In genomic region chr6:5905431-5906339, GRCh38 we compare ENCODE assay signal across 9 cellular contexts.
DNase-seq lines count a peak whose midpoint lies in the region; ATAC-seq, FAIRE-seq and TF ChIP-seq lines count a peak whose summit lies in the region.
"Had no signal": no experiment of that assay in that cellular context is flagged by ENCODE, and none has a peak within 500 bp of the region (broad histone marks: within the 10 kb centered on the region; RNA-seq: fewer than 3 reads in every experiment).

No MANE protein-coding gene starts in this region.

- H4K20me1 ChIP-seq in astrocyte (ENCODE audit: insufficient read depth, low read length) = no peaks in the 10 kb centered on the region

- H3K4me3 ChIP-seq in astrocyte (ENCODE audit: insufficient read depth, low read depth, low read length) = no peak overlapping the region
- no peak overlapping the region for H3K4me3 ChIP-seq in left ventricle myocardium inferior
- no peak overlapping the region for H3K4me3 ChIP-seq in stomach
- no peak overlapping the region for H3K4me3 ChIP-seq in HAP-1

- H3K79me2 ChIP-seq in astrocyte (ENCODE audit: insufficient read depth, low read length) = no peaks in the 10 kb centered on the region

- H3K4me3 Mint-ChIP-seq in astrocyte (ENCODE audit: unreplicated experiment) = no peak overlapping the region
- H3K4me3 Mint-ChIP-seq in endothelial cell (ENCODE audit: unreplicated experiment) = no peak overlapping the region

- no peaks in the 10 kb centered on the region for H3K9me3 Mint-ChIP-seq in astrocyte (ENCODE audit: unreplicated experiment)
- H3K9me3 Mint-ChIP-seq in endothelial cell (ENCODE audit: unreplicated experiment) = no peaks in the 10 kb centered on the region

- H3K9me3 ChIP-seq in astrocyte (ENCODE audit: insufficient read depth, low read depth, low read length) (no peaks in the 10 kb centered on the region), left ventricle myocardium inferior (replicated peaks) (no peaks in the 10 kb centered on the region), stomach (no peaks in the 10 kb centered on the region), HAP-1 (no peaks in the 10 kb centered on the region)

- WGBS in stomach, 5 donors = 68 to 77% (median 70%) methylated on average over 17 to 18 of the region's 18 CpGs

- H3K27me3 Mint-ChIP-seq in astrocyte (ENCODE audit: low read depth, unreplicated experiment) = no peaks in the 10 kb centered on the region
- H3K27me3 Mint-ChIP-seq in endothelial cell (ENCODE audit: unreplicated experiment) = no peaks in the 10 kb centered on the region

- no peaks in the 10 kb centered on the region for H3K36me3 ChIP-seq in astrocyte (ENCODE audit: insufficient read depth, low read length)
- H3K36me3 ChIP-seq in left ventricle myocardium inferior = no peaks in the 10 kb centered on the region
- no peaks in the 10 kb centered on the region for H3K36me3 ChIP-seq in stomach
- H3K36me3 ChIP-seq in HAP-1 (replicated peaks) = no peaks in the 10 kb centered on the region

- in situ Hi-C loops in HAP-1 (cut with MboI; ENCODE audit: low sequenced_read_pairs) = no loop called here

- H3K27ac Mint-ChIP-seq in astrocyte (ENCODE audit: unreplicated experiment) (peak overlapping the region; percentile 75), endothelial cell (ENCODE audit: unreplicated experiment) (no peak overlapping the region)

- TF ChIP-seq POLR2A in H54 (IDR thresholded peaks at IDR 0.05; ENCODE audit: low read depth, low read length) = no peak
- no peak for TF ChIP-seq POLR2A in stomach (IDR thresholded peaks at IDR 0.05)

- H3K27ac ChIP-seq in astrocyte (ENCODE audit: low read depth, low read length) (peak overlapping the region; percentile 37), left ventricle myocardium inferior (replicated peaks) (no peak overlapping the region), stomach (peak overlapping the region in 3 of 5 donors; percentile 8 to 63 (median 59))
- H3K27ac ChIP-seq: VCaP had no signal

- no peak for ATAC-seq in GM18511 (IDR thresholded peaks at IDR 0.05; ENCODE audit: unreplicated experiment)

- peak overlapping the region; percentile 2 for H3K9ac ChIP-seq in astrocyte (ENCODE audit: low read length)

- FAIRE-seq in H54 (lab: Jason Lieb, UNC) (no peak), astrocyte (lab: Jason Lieb, UNC) (peak; percentile 97)

- intact Hi-C loops in left ventricle myocardium inferior (cut with micrococcal nuclease) = no loop called here
- intact Hi-C loops in stomach (cut with DNase I; ENCODE audit: low total_unique reads) = no loop called here

- no peak for TF ChIP-seq CTCF in astrocyte (IDR thresholded peaks at IDR 0.05; ENCODE audit: insufficient read depth, low read depth, low read length)
- no peak for TF ChIP-seq CTCF in left ventricle myocardium inferior (IDR thresholded peaks at IDR 0.05; ENCODE audit: borderline replicate concordance)
- no peak for TF ChIP-seq CTCF in stomach (IDR thresholded peaks at IDR 0.05)
- TF ChIP-seq CTCF in endothelial cell (IDR thresholded peaks at IDR 0.05; ENCODE audit: unreplicated experiment) = no peak

- H3K4me1 Mint-ChIP-seq in astrocyte (ENCODE audit: low read depth, unreplicated experiment) (peaks cover 3% of the 10 kb centered on the region), endothelial cell (ENCODE audit: unreplicated experiment) (no peaks in the 10 kb centered on the region)

- DNase-seq in H54 (ENCODE audit: insufficient read length, low spot score) = peak; percentile 15
- DNase-seq in astrocyte (ENCODE audit: low read depth) = peak; percentile 94
- DNase-seq in left ventricle myocardium inferior = peak; percentile 80
- peak; percentile 36 for DNase-seq in stomach
- DNase-seq in endothelial cell (ENCODE audit: low spot score) = no peak
- DNase-seq in KG1 (lab: John Stamatoyannopoulos, UW) = no peak
- no peak for DNase-seq in HAP-1 (ENCODE audit: low spot score in 2 of 2)

- H3K4me1 ChIP-seq in astrocyte (ENCODE audit: insufficient read depth, low read length) (peaks cover 12% of the 10 kb centered on the region), left ventricle myocardium inferior (peaks cover 20% of the 10 kb centered on the region), stomach (peaks cover 0 to 12% (median 5%) of the 10 kb centered on the region in 4 donors), HAP-1 (no peaks in the 10 kb centered on the region)

- H3K36me3 Mint-ChIP-seq in astrocyte (ENCODE audit: low read depth, unreplicated experiment) = no peaks in the 10 kb centered on the region
- H3K36me3 Mint-ChIP-seq in endothelial cell (ENCODE audit: low read depth, unreplicated experiment) = no peaks in the 10 kb centered on the region

- peak overlapping the region; percentile 48 for H3K4me2 ChIP-seq in astrocyte (ENCODE audit: low read length)

- no peaks in the 10 kb centered on the region for H3K27me3 ChIP-seq in astrocyte (ENCODE audit: insufficient read depth, low read length)
- H3K27me3 ChIP-seq in left ventricle myocardium inferior (ENCODE audit: low read depth) = no peaks in the 10 kb centered on the region
- no peaks in the 10 kb centered on the region for H3K27me3 ChIP-seq in stomach
- H3K27me3 ChIP-seq in HAP-1 (ENCODE audit: low read depth) = no peaks in the 10 kb centered on the region

- peak overlapping the region; percentile 35 for H2AFZ ChIP-seq in astrocyte (ENCODE audit: low read depth, low read length)

- no peak for TF ChIP-seq EP300 in stomach (IDR thresholded peaks at IDR 0.05)

Comparison
In these comparisons a context has a peak if more than half of its experiments do, and no peak if none do; other contexts are left out.
1. DNase-seq: peak in H54 (single experiment), astrocyte (single experiment), left ventricle myocardium inferior (single experiment) and stomach (single experiment); none in endothelial cell (single experiment), KG1 (single experiment) and HAP-1 (0 of 2).